ENCODE assay signal across 24 cellular contexts in the genomic region with DNA sequence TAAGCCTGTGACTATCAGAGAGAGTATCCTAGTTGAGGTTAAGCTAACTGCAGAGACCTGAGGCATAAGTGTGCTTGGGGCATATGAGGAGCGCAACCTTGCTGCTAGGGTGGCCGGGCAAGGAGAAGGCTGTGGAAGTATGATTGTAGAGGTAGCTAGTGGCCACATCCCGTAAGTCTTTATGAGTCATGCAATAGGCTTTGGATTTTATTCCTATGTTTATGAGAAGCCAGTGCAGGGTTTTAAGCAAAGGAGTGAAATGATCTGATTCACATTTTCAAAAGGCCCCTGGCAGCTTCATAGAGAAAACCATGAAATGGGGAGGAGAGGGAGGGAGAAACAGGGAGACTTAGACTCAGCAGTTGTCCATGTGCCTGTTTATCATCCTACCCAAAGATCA.
DNase-seq lines count a peak whose midpoint lies in the region; ATAC-seq, FAIRE-seq and TF ChIP-seq lines count a peak whose summit lies in the region.
"Had no signal": no experiment of that assay in that cellular context is flagged by ENCODE, and none has a peak within 500 bp of the region (broad histone marks: within the 10 kb centered on the region; RNA-seq: fewer than 3 reads in every experiment).

No MANE protein-coding gene starts in this region.

- no peaks in the 10 kb centered on the region for H3K4me1 Mint-ChIP-seq in astrocyte (ENCODE audit: low read depth, unreplicated experiment)
- H3K4me1 Mint-ChIP-seq in effector memory CD8-positive, alpha-beta T cell (ENCODE audit: low read depth in 2 of 2): no peaks in the 10 kb centered on the region
- H3K4me1 Mint-ChIP-seq: B cell, CD14-positive monocyte had no signal

- TF ChIP-seq CTCF in astrocyte (IDR thresholded peaks at IDR 0.05; ENCODE audit: insufficient read depth, low read depth, low read length) (no peak), lung (IDR thresholded peaks at IDR 0.05; ENCODE audit: control extremely low read depth, extremely low read depth) (no peak)

- H3K27me3 ChIP-seq in astrocyte (ENCODE audit: insufficient read depth, low read length) (no peaks in the 10 kb centered on the region), lung (ENCODE audit: control insufficient read depth, insufficient read depth) (no peaks in the 10 kb centered on the region)

- H2AFZ ChIP-seq in astrocyte (ENCODE audit: low read depth, low read length): no peak overlapping the region

- H3K36me3 Mint-ChIP-seq in astrocyte (ENCODE audit: low read depth, unreplicated experiment): no peaks in the 10 kb centered on the region
- H3K36me3 Mint-ChIP-seq in effector memory CD8-positive, alpha-beta T cell (ENCODE audit: insufficient read depth): no peaks in the 10 kb centered on the region
- H3K36me3 Mint-ChIP-seq: CD14-positive monocyte had no signal

- H3K27ac Mint-ChIP-seq in astrocyte (ENCODE audit: unreplicated experiment): no peak overlapping the region
- no peak overlapping the region for H3K27ac Mint-ChIP-seq in effector memory CD8-positive, alpha-beta T cell
- H3K27ac Mint-ChIP-seq: B cell, CD14-positive monocyte had no signal

- peak; percentile 11 for ATAC-seq in lung (ENCODE audit: insufficient read depth, low FRiP score)
- no peak for ATAC-seq in effector memory CD8-positive, alpha-beta T cell (replicated peaks)
- ATAC-seq: GM12878, K562, Right ventricle myocardium inferior had no signal

- H3K4me1 ChIP-seq in astrocyte (ENCODE audit: insufficient read depth, low read length) (no peaks in the 10 kb centered on the region), lung (ENCODE audit: control insufficient read depth in 2 of 2, insufficient read depth in 2 of 2, low read length in 2 of 2) (no peaks in the 10 kb centered on the region)
- H3K4me1 ChIP-seq: SJSA1 had no signal

- peaks cover 2% of the 10 kb centered on the region for H3K9me3 Mint-ChIP-seq in astrocyte (ENCODE audit: unreplicated experiment)
- H3K9me3 Mint-ChIP-seq in effector memory CD8-positive, alpha-beta T cell: peaks cover 4 to 22% of the 10 kb centered on the region in 2 donors

- no peak overlapping the region for H3K27ac ChIP-seq in astrocyte (ENCODE audit: low read depth, low read length)
- H3K27ac ChIP-seq in lung (ENCODE audit: low read depth in 1 of 2, low read length in 1 of 2): no peak overlapping the region
- H3K27ac ChIP-seq: SJSA1 had no signal

- H3K9me3 ChIP-seq in astrocyte (ENCODE audit: insufficient read depth, low read depth, low read length): no peaks in the 10 kb centered on the region
- peaks cover 0 to 2% of the 10 kb centered on the region in 2 donors for H3K9me3 ChIP-seq in lung (ENCODE audit: control insufficient read depth in 2 of 2, insufficient read depth in 1 of 2, low read length in 1 of 2)
- H3K9me3 ChIP-seq: SJSA1 had no signal

- no peaks in the 10 kb centered on the region for H4K20me1 ChIP-seq in astrocyte (ENCODE audit: insufficient read depth, low read length)

- H3K4me3 Mint-ChIP-seq in astrocyte (ENCODE audit: unreplicated experiment): no peak overlapping the region
- H3K4me3 Mint-ChIP-seq in effector memory CD8-positive, alpha-beta T cell: no peak overlapping the region
- H3K4me3 Mint-ChIP-seq: B cell, CD14-positive monocyte had no signal

- peak; percentile 34 for DNase-seq in EL
- peak; percentile 7 for DNase-seq in LHCN-M2 (ENCODE audit: low read depth)
- DNase-seq in astrocyte (ENCODE audit: low read depth): peak; percentile 8
- DNase-seq in lung (ENCODE audit: low spot score): no peak
- DNase-seq in SW 1271 (lab: John Stamatoyannopoulos, UW): no peak
- no peak for DNase-seq in NCI-H2171 (lab: John Stamatoyannopoulos, UW)
- no peak for DNase-seq in effector memory CD8-positive, alpha-beta T cell
- no peak for DNase-seq in effector CD8-positive, alpha-beta T cell (lab: John Stamatoyannopoulos, UW)
- DNase-seq: DMS53, GOT3, NCI-H1092 treated with DMSO at 0.1 percent for 48 hours, NCI-H1436 treated with DMSO at 0.1 percent for 48 hours, NCI-H1930, NCI-H2227 treated with DMSO at 0.1 percent for 48 hours, NCI-H524, NCI-H82 had no signal

- no peaks in the 10 kb centered on the region for H3K27me3 Mint-ChIP-seq in astrocyte (ENCODE audit: low read depth, unreplicated experiment)
- no peaks in the 10 kb centered on the region for H3K27me3 Mint-ChIP-seq in effector memory CD8-positive, alpha-beta T cell

- H3K36me3 ChIP-seq in astrocyte (ENCODE audit: insufficient read depth, low read length): no peaks in the 10 kb centered on the region
- H3K36me3 ChIP-seq in lung (ENCODE audit: control insufficient read depth in 2 of 2, insufficient read depth in 2 of 2, low read length in 2 of 2): no peaks in the 10 kb centered on the region
- H3K36me3 ChIP-seq: SJSA1 had no signal

- no peaks in the 10 kb centered on the region for H3K79me2 ChIP-seq in astrocyte (ENCODE audit: insufficient read depth, low read length)

- WGBS in lung, 2 donors: 93 to 96% methylated on average over 3 of the region's 3 CpGs

- H3K4me3 ChIP-seq in astrocyte (ENCODE audit: insufficient read depth, low read depth, low read length) (no peak overlapping the region), lung (no peak overlapping the region)
- H3K4me3 ChIP-seq: GM12878, K562, SJSA1 had no signal

- H3K9ac ChIP-seq in astrocyte (ENCODE audit: low read length): no peak overlapping the region

- H3K4me2 ChIP-seq in astrocyte (ENCODE audit: low read length): no peak overlapping the region

- no peak for FAIRE-seq in astrocyte (lab: Jason Lieb, UNC)
- FAIRE-seq: A204.1, GM12878, K562, RCC 7860 had no signal

Comparison
In these comparisons a context has a peak if more than half of its experiments do, and no peak if none do; other contexts are left out.
1. DNase-seq: peak in EL (single experiment), LHCN-M2 (single experiment) and astrocyte (single experiment); none in lung (single experiment), SW 1271 (0 of 2), NCI-H2171 (single experiment), effector memory CD8-positive, alpha-beta T cell (0 of 3) and effector CD8-positive, alpha-beta T cell (single experiment).